In the genomic region with DNA sequence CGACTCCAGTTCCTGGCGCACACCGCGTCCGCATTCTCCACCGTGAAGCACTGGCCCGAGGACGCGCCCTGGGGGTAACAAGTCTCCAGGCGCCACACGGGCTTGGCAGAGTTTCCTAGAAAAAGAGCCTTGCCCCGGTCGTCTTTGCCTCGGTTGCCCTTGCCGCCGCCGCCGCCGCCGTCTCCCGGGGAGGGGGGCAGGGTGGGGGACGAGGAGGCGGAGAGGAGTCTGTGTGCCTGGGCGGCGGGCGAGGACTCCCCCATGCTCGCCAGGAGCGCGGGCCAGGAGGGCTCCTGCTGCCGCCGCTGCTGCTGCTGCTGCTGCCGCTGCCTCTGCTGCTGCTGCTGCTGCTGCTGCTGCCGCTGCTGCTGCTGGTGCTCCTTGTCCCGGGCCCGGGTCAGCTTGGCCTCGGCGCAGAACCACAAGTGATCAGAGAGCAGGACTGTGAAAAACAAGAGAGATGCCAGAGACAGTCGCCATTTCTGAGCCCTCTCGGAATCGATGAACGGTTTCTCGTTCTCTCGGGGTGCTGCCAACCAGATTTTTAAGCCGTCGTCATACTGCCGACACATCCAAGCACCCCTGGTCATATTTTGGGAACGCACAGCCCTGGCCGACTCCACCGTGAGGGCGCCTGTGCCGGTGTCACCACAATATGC, we compare ENCODE assay signal across 9 cellular contexts.
DNase-seq lines count a peak whose midpoint lies in the region; ATAC-seq and TF ChIP-seq lines count a peak whose summit lies in the region.
"Had no signal": no experiment of that assay in that cellular context is flagged by ENCODE, and none has a peak within 500 bp of the region (broad histone marks: within the 10 kb centered on the region; RNA-seq: fewer than 3 reads in every experiment).

No MANE protein-coding gene starts in this region.

- intact Hi-C loops in sigmoid colon (cut with DNase I), result no loop called here
- intact Hi-C loops in activated T-helper 2 cell treated with anti-CD3 and anti-CD28 coated beads, Interferon-gamma antibody, Interleukin-2, Interleukin-4, amounts not matched to agents 10 μg/mL and 5 μg/mL and 100 μg/mL, durations not matched to agents 14 hours and 24 hours and 36 hours (cut with micrococcal nuclease), result no loop called here

- H3K4me1 ChIP-seq in SK-N-SH (ENCODE audit: control insufficient read depth in 1 of 2, insufficient read depth in 2 of 2, low read depth in 1 of 2, low read length in 1 of 2) (peaks cover 0 to 5% of the 10 kb centered on the region in 2 experiments; a peak in 3 of 4 replicates), sigmoid colon (peaks cover 0 to 29% (median 27%) of the 10 kb centered on the region in 4 donors)
- H3K4me1 ChIP-seq: BLaER1 treated with 17β-estradiol and CSF1 and Interleukin-3, amounts not matched to agents 10 nM and 100 nM had no signal

- H3K9ac ChIP-seq in SK-N-SH, result peak overlapping the region; percentile 63
- H3K9ac ChIP-seq: BLaER1 treated with 17β-estradiol and CSF1 and Interleukin-3, amounts not matched to agents 10 nM and 100 nM had no signal

- H3K9me3 Mint-ChIP-seq in activated T-helper 2 cell treated with anti-CD3 and anti-CD28 coated beads, Interferon-gamma antibody, Interleukin-2, Interleukin-4, amounts not matched to agents 10 μg/mL and 5 μg/mL and 100 μg/mL, durations not matched to agents 14 hours and 24 hours and 36 hours, result no peaks in the 10 kb centered on the region

- H3K4me2 ChIP-seq in SK-N-SH, result peak overlapping the region; percentile 75
- H3K4me2 ChIP-seq: BLaER1 treated with 17β-estradiol and CSF1 and Interleukin-3, amounts not matched to agents 10 nM and 100 nM had no signal

- no peak for ATAC-seq in esophagus mucosa

- TF ChIP-seq RAD21 in SK-N-SH (IDR thresholded peaks at IDR 0.05; ENCODE audit: low read length), result no peak

- no peaks in the 10 kb centered on the region for H3K4me1 Mint-ChIP-seq in activated T-helper 2 cell treated with anti-CD3 and anti-CD28 coated beads, Interferon-gamma antibody, Interleukin-2, Interleukin-4, amounts not matched to agents 10 μg/mL and 5 μg/mL and 100 μg/mL, durations not matched to agents 14 hours and 24 hours and 36 hours (ENCODE audit: low read depth)

- H3K4me3 ChIP-seq in SK-N-SH (ENCODE audit: low read depth in 2 of 2, low read length in 1 of 2), result peak overlapping the region; percentile 59 to 82
- peak overlapping the region in 3 of 4 donors; percentile 31 to 37 (median 37) for H3K4me3 ChIP-seq in sigmoid colon
- H3K4me3 ChIP-seq: BLaER1 treated with 17β-estradiol and CSF1 and Interleukin-3, amounts not matched to agents 10 nM and 100 nM had no signal

- peaks cover 31% of the 10 kb centered on the region for H3K27me3 Mint-ChIP-seq in activated T-helper 2 cell treated with anti-CD3 and anti-CD28 coated beads, Interferon-gamma antibody, Interleukin-2, Interleukin-4, amounts not matched to agents 10 μg/mL and 5 μg/mL and 100 μg/mL, durations not matched to agents 14 hours and 24 hours and 36 hours (ENCODE audit: low read depth)

- WGBS in SK-N-SH (ENCODE audit: low lambda C conversion rate), result 4% methylated on average over 24 of the region's 51 CpGs
- WGBS in sigmoid colon, 2 donors, result 3 to 9% methylated on average over 51 of the region's 51 CpGs

- no peaks in the 10 kb centered on the region for H3K9me3 ChIP-seq in SK-N-SH
- H3K9me3 ChIP-seq in sigmoid colon, result no peaks in the 10 kb centered on the region

- H3K27me3 ChIP-seq in SK-N-SH (ENCODE audit: insufficient read depth), result no peaks in the 10 kb centered on the region
- H3K27me3 ChIP-seq in sigmoid colon, result peaks cover 11 to 60% (median 37%) of the 10 kb centered on the region in 3 donors
- H3K27me3 ChIP-seq: BLaER1 treated with 17β-estradiol and CSF1 and Interleukin-3, amounts not matched to agents 10 nM and 100 nM had no signal

- no peak overlapping the region for H3K27ac Mint-ChIP-seq in activated T-helper 2 cell treated with anti-CD3 and anti-CD28 coated beads, Interferon-gamma antibody, Interleukin-2, Interleukin-4, amounts not matched to agents 10 μg/mL and 5 μg/mL and 100 μg/mL, durations not matched to agents 14 hours and 24 hours and 36 hours

- peak overlapping the region; percentile 69 to 90 for H3K27ac ChIP-seq in SK-N-SH (ENCODE audit: low read depth in 2 of 2, low read length in 1 of 2)
- H3K27ac ChIP-seq in sigmoid colon, result no peak overlapping the region
- H3K27ac ChIP-seq: BLaER1 treated with 17β-estradiol and CSF1 and Interleukin-3, amounts not matched to agents 10 nM and 100 nM had no signal

- H4K20me1 ChIP-seq in SK-N-SH (ENCODE audit: insufficient read depth), result peaks cover 43% of the 10 kb centered on the region
- H4K20me1 ChIP-seq: BLaER1 treated with 17β-estradiol and CSF1 and Interleukin-3, amounts not matched to agents 10 nM and 100 nM had no signal

- peaks cover 60% of the 10 kb centered on the region for H3K79me2 ChIP-seq in SK-N-SH (ENCODE audit: insufficient read depth)

- TF ChIP-seq CTCF in SK-N-SH (IDR thresholded peaks at IDR 0.05) (no peak), sigmoid colon (IDR thresholded peaks at IDR 0.05) (no peak)

- POLR2A ChIA-PET in SK-N-SH (lab: Yijun Ruan, JAX), result no interaction called here

- no peak overlapping the region for H3K4me3 Mint-ChIP-seq in activated T-helper 2 cell treated with anti-CD3 and anti-CD28 coated beads, Interferon-gamma antibody, Interleukin-2, Interleukin-4, amounts not matched to agents 10 μg/mL and 5 μg/mL and 100 μg/mL, durations not matched to agents 14 hours and 24 hours and 36 hours (ENCODE audit: low read depth)

- peaks cover 0 to 10% of the 10 kb centered on the region in 2 experiments for H3K36me3 ChIP-seq in SK-N-SH (replicated peaks in 1 of 2; ENCODE audit: control insufficient read depth in 1 of 2, insufficient read depth in 2 of 2, low read length in 1 of 2)
- no peaks in the 10 kb centered on the region for H3K36me3 ChIP-seq in sigmoid colon
- H3K36me3 ChIP-seq: BLaER1 treated with 17β-estradiol and CSF1 and Interleukin-3, amounts not matched to agents 10 nM and 100 nM had no signal

- H3K36me3 Mint-ChIP-seq in activated T-helper 2 cell treated with anti-CD3 and anti-CD28 coated beads, Interferon-gamma antibody, Interleukin-2, Interleukin-4, amounts not matched to agents 10 μg/mL and 5 μg/mL and 100 μg/mL, durations not matched to agents 14 hours and 24 hours and 36 hours (ENCODE audit: low read depth), result no peaks in the 10 kb centered on the region

- TF ChIP-seq EP300 in SK-N-SH (IDR thresholded peaks at IDR 0.05; ENCODE audit: borderline replicate concordance in 1 of 2, low read depth in 1 of 2, low read length in 1 of 2) (peak in 1 of 2 experiments; percentile 14; a peak in 1 of 4 replicates), sigmoid colon (IDR thresholded peaks at IDR 0.05) (no peak)

- peak overlapping the region; percentile 78 for H2AFZ ChIP-seq in SK-N-SH (ENCODE audit: low read depth)

- H3K9me2 ChIP-seq in SK-N-SH, result no peaks in the 10 kb centered on the region

- DNase-seq in NCI-H2227 (lab: John Stamatoyannopoulos, UW; ENCODE audit: unreplicated experiment) (peak; percentile 56), NCI-H2227 treated with DMSO at 0.1 percent for 48 hours (lab: John Stamatoyannopoulos, UW) (no peak), SK-N-SH (peak; percentile 77), globus pallidus (ENCODE audit: low spot score) (peak; percentile 15), sigmoid colon (no peak), NCI-H2029 treated with DMSO at 0.1 percent for 48 hours (lab: John Stamatoyannopoulos, UW) (no peak)
- DNase-seq in activated T-helper 2 cell treated with anti-CD3 and anti-CD28 coated beads, Interferon-gamma antibody, Interleukin-2, Interleukin-4, amounts not matched to agents 10 μg/mL and 5 μg/mL and 100 μg/mL, durations not matched to agents 14 hours and 24 hours and 36 hours (ENCODE audit: low spot score), result no peak

- no peak for TF ChIP-seq POLR2A in sigmoid colon (IDR thresholded peaks at IDR 0.05)

- CTCF ChIA-PET in SK-N-SH (lab: Yijun Ruan, JAX), result no interaction called here

- no peaks in the 10 kb centered on the region for H3F3A ChIP-seq in SK-N-SH (replicated peaks; ENCODE audit: insufficient read depth)

TF ChIP-seq in SK-N-SH, 30 proteins besides CTCF, POLR2A, EP300 and RAD21 (continues in another document):
- TF ChIP-seq MXI1 (IDR thresholded peaks at IDR 0.05; ENCODE audit: low read depth, low read length), result peak; percentile 19; the same call in 1 of the 2 replicates
- no peak for TF ChIP-seq CHD2 (IDR thresholded peaks at IDR 0.05; ENCODE audit: low read length, partially characterized antibody)
- TF ChIP-seq, protein P1, sequence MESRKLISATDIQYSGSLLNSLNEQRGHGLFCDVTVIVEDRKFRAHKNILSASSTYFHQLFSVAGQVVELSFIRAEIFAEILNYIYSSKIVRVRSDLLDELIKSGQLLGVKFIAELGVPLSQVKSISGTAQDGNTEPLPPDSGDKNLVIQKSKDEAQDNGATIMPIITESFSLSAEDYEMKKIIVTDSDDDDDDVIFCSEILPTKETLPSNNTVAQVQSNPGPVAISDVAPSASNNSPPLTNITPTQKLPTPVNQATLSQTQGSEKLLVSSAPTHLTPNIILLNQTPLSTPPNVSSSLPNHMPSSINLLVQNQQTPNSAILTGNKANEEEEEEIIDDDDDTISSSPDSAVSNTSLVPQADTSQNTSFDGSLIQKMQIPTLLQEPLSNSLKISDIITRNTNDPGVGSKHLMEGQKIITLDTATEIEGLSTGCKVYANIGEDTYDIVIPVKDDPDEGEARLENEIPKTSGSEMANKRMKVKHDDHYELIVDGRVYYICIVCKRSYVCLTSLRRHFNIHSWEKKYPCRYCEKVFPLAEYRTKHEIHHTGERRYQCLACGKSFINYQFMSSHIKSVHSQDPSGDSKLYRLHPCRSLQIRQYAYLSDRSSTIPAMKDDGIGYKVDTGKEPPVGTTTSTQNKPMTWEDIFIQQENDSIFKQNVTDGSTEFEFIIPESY (IDR thresholded peaks at IDR 0.05; ENCODE audit: borderline replicate concordance, low read depth), result no peak
- no peak for TF ChIP-seq FOXM1 (IDR thresholded peaks at IDR 0.05; ENCODE audit: low read depth)
- no peak for TF ChIP-seq USF1 (IDR thresholded peaks at IDR 0.05; ENCODE audit: borderline replicate concordance, low read depth)
- no peak for TF ChIP-seq SMC3 (IDR thresholded peaks at IDR 0.05; ENCODE audit: low read depth, low read length)
- no peak for TF ChIP-seq ELF1 (IDR thresholded peaks at IDR 0.05)
- no peak for TF ChIP-seq JUND (IDR thresholded peaks at IDR 0.05)
- TF ChIP-seq YY1 (IDR thresholded peaks at IDR 0.05; ENCODE audit: low read depth), result peak; percentile 65
- TF ChIP-seq MEF2A (IDR thresholded peaks at IDR 0.05; ENCODE audit: borderline replicate concordance, low read depth), result no peak
- TF ChIP-seq EZH2phosphoT487 (IDR thresholded peaks at IDR 0.05; ENCODE audit: borderline replicate concordance, low read depth), result no peak

Comparison
In these comparisons a context has a peak if more than half of its experiments do, and no peak if none do; other contexts are left out.
1. DNase-seq: peak in NCI-H2227 (single experiment), SK-N-SH (single experiment) and globus pallidus (single experiment); none in NCI-H2227 treated with DMSO at 0.1 percent for 48 hours (single experiment), sigmoid colon (single experiment), NCI-H2029 treated with DMSO at 0.1 percent for 48 hours (single experiment) and activated T-helper 2 cell treated with anti-CD3 and anti-CD28 coated beads, Interferon-gamma antibody, Interleukin-2, Interleukin-4, amounts not matched to agents 10 μg/mL and 5 μg/mL and 100 μg/mL, durations not matched to agents 14 hours and 24 hours and 36 hours (single experiment).
2. H3K27ac ChIP-seq: peak in SK-N-SH (2 of 2); none in sigmoid colon (0 of 4).